12 cellular contexts compared by ENCODE assay signal in the genomic region with DNA sequence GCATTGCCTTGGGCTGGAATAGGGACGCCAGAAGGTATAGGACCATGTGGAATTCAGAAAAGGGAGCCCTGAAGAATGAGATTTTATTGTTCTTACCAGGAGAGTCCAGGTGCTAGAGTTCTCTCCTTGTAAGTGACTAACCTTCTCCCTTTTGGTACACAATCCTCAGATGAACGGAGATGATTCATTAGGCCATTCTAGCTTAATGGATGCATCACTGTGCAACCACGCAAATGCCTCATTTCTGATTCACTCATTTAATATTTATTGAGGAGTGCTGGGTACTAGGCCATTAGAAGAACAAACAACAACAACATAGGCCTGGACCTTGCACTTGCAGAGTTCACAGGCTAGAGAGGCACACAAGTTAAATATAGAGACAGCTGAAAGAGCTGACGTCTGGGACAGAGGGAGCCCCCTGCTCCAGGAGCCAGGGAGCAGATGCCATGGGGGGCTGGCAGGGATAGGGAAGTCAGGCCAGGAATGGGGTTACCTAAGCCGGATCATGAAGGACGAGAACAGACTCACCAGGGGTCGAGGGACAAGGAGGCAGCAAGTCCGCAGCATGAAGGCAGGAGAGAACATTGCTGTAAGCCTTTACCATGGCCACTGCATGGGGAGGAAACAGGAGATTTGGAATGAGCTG.
DNase-seq lines count a peak whose midpoint lies in the region; ATAC-seq and TF ChIP-seq lines count a peak whose summit lies in the region.
"Had no signal": no experiment of that assay in that cellular context is flagged by ENCODE, and none has a peak within 500 bp of the region (broad histone marks: within the 10 kb centered on the region; RNA-seq: fewer than 3 reads in every experiment).

No MANE protein-coding gene starts in this region.

- H3K36me3 ChIP-seq in duodenal mucosa (ENCODE audit: control insufficient read depth in 1 of 2, insufficient read depth in 2 of 2, low read length in 2 of 2), result no peaks in the 10 kb centered on the region
- H3K36me3 ChIP-seq: suprapubic skin had no signal

- H3K27ac Mint-ChIP-seq in mesothelial cell of epicardium, result peak overlapping the region; percentile 86

- peaks cover 0 to 7% of the 10 kb centered on the region in 2 donors for H3K4me1 ChIP-seq in duodenal mucosa (ENCODE audit: control insufficient read depth in 1 of 2, insufficient read depth in 2 of 2, low read length in 2 of 2)

- intact Hi-C loops in cardiac septum (cut with DNase I), result no loop called here

- ATAC-seq in GM19452 (IDR thresholded peaks at IDR 0.05; ENCODE audit: unreplicated experiment) (no peak), GM21619 (IDR thresholded peaks at IDR 0.05; ENCODE audit: unreplicated experiment) (no peak)

- no peak for TF ChIP-seq CTCF in AG09309 (IDR thresholded peaks at IDR 0.05; ENCODE audit: control insufficient read depth, insufficient read depth, low read depth, low read length, missing control alignments)
- TF ChIP-seq CTCF in mesothelial cell of epicardium (IDR thresholded peaks at IDR 0.05; ENCODE audit: unreplicated experiment), result no peak

- peaks cover 81% of the 10 kb centered on the region for H3K4me1 Mint-ChIP-seq in mesothelial cell of epicardium

- H3K9ac ChIP-seq in duodenal mucosa (ENCODE audit: low read depth in 1 of 2, low read length in 2 of 2), result no peak overlapping the region

- H3K4me3 ChIP-seq in AG09309 (ENCODE audit: control insufficient read depth, low read depth, low read length), result no peak overlapping the region
- H3K4me3 ChIP-seq in duodenal mucosa (ENCODE audit: low read depth in 1 of 2, low read length in 2 of 2), result no peak overlapping the region
- H3K4me3 ChIP-seq: suprapubic skin had no signal

- peak; percentile 74 for DNase-seq in AG09309 (ENCODE audit: low read depth)
- peak; percentile 98 for DNase-seq in LHCN-M2 (ENCODE audit: low read depth)
- no peak for DNase-seq in mesothelial cell of epicardium (ENCODE audit: low spot score in 2 of 2, unreplicated experiment in 2 of 2)
- no peak for DNase-seq in cardiac septum (ENCODE audit: low spot score)
- DNase-seq in germinal center (ENCODE audit: low spot score), result no peak
- DNase-seq: activated naive CD4-positive, alpha-beta T cell treated with anti-CD3 and anti-CD28 coated beads, Interleukin-2, amount 50 U/mL, for 16 hours; NCI-H1694 treated with DMSO at 0.1 percent for 48 hours; stimulated activated CD4-positive, alpha-beta T cell treated with anti-CD3 and anti-CD28 coated beads, Interleukin-12 subunit alpha, Interleukin-12 subunit beta, amount 100 ng/mL, for 4 hours had no signal

- H3K4me3 Mint-ChIP-seq in mesothelial cell of epicardium, result peak overlapping the region; percentile 6

- H3K27ac ChIP-seq in duodenal mucosa (ENCODE audit: low read depth, low read length), result peak overlapping the region; percentile 11
- H3K27ac ChIP-seq: suprapubic skin had no signal

- no peaks in the 10 kb centered on the region for H3K27me3 Mint-ChIP-seq in mesothelial cell of epicardium (ENCODE audit: low read depth)

- no peaks in the 10 kb centered on the region for H3K27me3 ChIP-seq in duodenal mucosa (ENCODE audit: control insufficient read depth in 1 of 2, insufficient read depth in 2 of 2, low read length in 2 of 2)
- H3K27me3 ChIP-seq: suprapubic skin had no signal

- H3K9me3 Mint-ChIP-seq in mesothelial cell of epicardium, result no peaks in the 10 kb centered on the region

- H3K9me3 ChIP-seq in duodenal mucosa (ENCODE audit: control insufficient read depth in 1 of 2, low read length in 2 of 2), result no peaks in the 10 kb centered on the region
- H3K9me3 ChIP-seq: suprapubic skin had no signal

- H3K36me3 Mint-ChIP-seq in mesothelial cell of epicardium, result no peaks in the 10 kb centered on the region

Comparison
In these comparisons a context has a peak if more than half of its experiments do, and no peak if none do; other contexts are left out.
1. DNase-seq: peak in AG09309 (single experiment) and LHCN-M2 (single experiment); none in mesothelial cell of epicardium (0 of 2), cardiac septum (single experiment) and germinal center (single experiment).